Comparison of ENCODE assay signal across 17 cellular contexts in genomic region chr6:165636415-165637048, GRCh38. TPM values are rescaled to one million over a fixed set of nuclear protein-coding genes. Genes with fewer than 3 reads are reported as not detected.
A peak's percentile ranks its signal among the peaks of the same experiment; 100 is the strongest.
DNase-seq lines count a peak whose midpoint lies in the region; ATAC-seq and TF ChIP-seq lines count a peak whose summit lies in the region.
"Had no signal": no experiment of that assay in that cellular context is flagged by ENCODE, and none has a peak within 500 bp of the region (broad histone marks: within the 10 kb centered on the region; RNA-seq: fewer than 3 reads in every experiment).

No MANE protein-coding gene starts in this region.

- ATAC-seq in GM21360 (IDR thresholded peaks at IDR 0.05; ENCODE audit: unreplicated experiment) = no peak
- ATAC-seq: body of pancreas had no signal

- H3K4me3 Mint-ChIP-seq in H9 = peak overlapping the region in 1 of 2 experiments; percentile 36; a peak in 3 of 5 replicates
- H3K4me3 Mint-ChIP-seq in progenitor cell of endocrine pancreas (ENCODE audit: low read depth) = no peak overlapping the region
- H3K4me3 Mint-ChIP-seq: activated CD4-positive, alpha-beta T cell treated with anti-CD3 and anti-CD28 coated beads, Interleukin-2, amount 10 ng/mL, durations not matched to agents 7 days and 5 days; activated naive CD4-positive, alpha-beta T cell treated with anti-CD3 and anti-CD28 coated beads for 36 hours had no signal

- H3K9me2 ChIP-seq in MM.1S (replicated peaks; ENCODE audit: insufficient read depth, low read length) = no peaks in the 10 kb centered on the region

- H3K14ac ChIP-seq in H9 (ENCODE audit: insufficient read depth, low read length) = no peak overlapping the region

- no peak overlapping the region for H3T11ph ChIP-seq in H9 (ENCODE audit: low read length)

- H2AFZ ChIP-seq in H9 (ENCODE audit: low read length) (no peak overlapping the region), MM.1S (ENCODE audit: low read length) (no peak overlapping the region)

- H2BK5ac ChIP-seq in H9 (ENCODE audit: insufficient read length, low read length) = no peak overlapping the region

- peak; percentile 42 for DNase-seq in H9
- DNase-seq in brain microvascular endothelial cell = peak; percentile 65
- DNase-seq in iPS DF 6.9 (ENCODE audit: low read depth, low spot score) = peak; percentile 18
- DNase-seq in progenitor cell of endocrine pancreas (ENCODE audit: low spot score, unreplicated experiment) = no peak
- DNase-seq in Ammon's horn (ENCODE audit: low spot score) = no peak
- DNase-seq in effector memory CD4-positive, alpha-beta T cell = no peak
- DNase-seq in MM.1S = no peak
- DNase-seq: activated CD4-positive, alpha-beta T cell treated with anti-CD3 and anti-CD28 coated beads, Interleukin-2, amount 10 ng/mL, durations not matched to agents 7 days and 5 days; activated naive CD4-positive, alpha-beta T cell treated with anti-CD3 and anti-CD28 coated beads for 36 hours; body of pancreas; GDM1; HCEC 1CT; NCI-H2081 treated with DMSO at 0.1 percent for 48 hours; NCI-H526; right cardiac atrium had no signal

- H3K27me3 ChIP-seq in H9 (ENCODE audit: insufficient read depth, low read length) = no peaks in the 10 kb centered on the region
- H3K27me3 ChIP-seq in brain microvascular endothelial cell (replicated peaks) = no peaks in the 10 kb centered on the region
- H3K27me3 ChIP-seq in iPS DF 6.9 (ENCODE audit: control insufficient read depth, insufficient read depth, low read length) = no peaks in the 10 kb centered on the region
- no peaks in the 10 kb centered on the region for H3K27me3 ChIP-seq in effector memory CD4-positive, alpha-beta T cell (replicated peaks; ENCODE audit: control insufficient read depth, insufficient read depth, low read length, poor library complexity, severe bottlenecking)
- H3K27me3 ChIP-seq in MM.1S (replicated peaks; ENCODE audit: insufficient read depth, low read length) = no peaks in the 10 kb centered on the region
- H3K27me3 ChIP-seq: body of pancreas had no signal

- H4K20me1 ChIP-seq in H9 (ENCODE audit: control insufficient read depth, insufficient read depth, insufficient read length) (no peaks in the 10 kb centered on the region), MM.1S (ENCODE audit: insufficient read depth, low read length) (no peaks in the 10 kb centered on the region)

- no peak overlapping the region for H2AK5ac ChIP-seq in H9 (ENCODE audit: insufficient read length, low read length)

- H3K23me2 ChIP-seq in H9 (ENCODE audit: insufficient read length, low read depth, low read length, poor library complexity, severe bottlenecking) = no peaks in the 10 kb centered on the region

- no peak overlapping the region for H3K18ac ChIP-seq in H9 (ENCODE audit: insufficient read length, low read depth, low read length)

- no peak overlapping the region for H4K8ac ChIP-seq in H9 (replicated peaks; ENCODE audit: insufficient read length, low read depth, low read length)

- TF ChIP-seq CTCF in H9 (conservative IDR thresholded peaks at IDR 0.05) = no peak
- no peak for TF ChIP-seq CTCF in brain microvascular endothelial cell (IDR thresholded peaks at IDR 0.05; ENCODE audit: low read depth, low read length, missing control alignments)
- no peak for TF ChIP-seq CTCF in progenitor cell of endocrine pancreas (IDR thresholded peaks at IDR 0.05; ENCODE audit: unreplicated experiment)
- no peak for TF ChIP-seq CTCF in MM.1S (IDR thresholded peaks at IDR 0.05; ENCODE audit: low read length)

- H3K4ac ChIP-seq in H9 (ENCODE audit: low read depth, low read length) = no peak overlapping the region

- H3K9me3 ChIP-seq in H9 (ENCODE audit: control insufficient read depth, low read depth, low read length) = no peaks in the 10 kb centered on the region
- H3K9me3 ChIP-seq in iPS DF 6.9 (ENCODE audit: control insufficient read depth, insufficient read depth, low read length) = no peaks in the 10 kb centered on the region
- H3K9me3 ChIP-seq in effector memory CD4-positive, alpha-beta T cell (ENCODE audit: control insufficient read depth, low read length) = no peaks in the 10 kb centered on the region
- H3K9me3 ChIP-seq in MM.1S (replicated peaks; ENCODE audit: insufficient read depth, low read length) = no peaks in the 10 kb centered on the region
- H3K9me3 ChIP-seq: body of pancreas had no signal

- H3K4me1 ChIP-seq in H9 (ENCODE audit: insufficient read depth, low read length) = peaks cover 9% of the 10 kb centered on the region; the same call in 1 of the 2 replicates
- peaks cover 5% of the 10 kb centered on the region; the same call in 1 of the 2 replicates for H3K4me1 ChIP-seq in iPS DF 6.9 (ENCODE audit: control insufficient read depth, insufficient read depth, low read length)
- no peaks in the 10 kb centered on the region for H3K4me1 ChIP-seq in effector memory CD4-positive, alpha-beta T cell (ENCODE audit: control insufficient read depth, insufficient read depth, low read length, poor library complexity, severe bottlenecking)
- no peaks in the 10 kb centered on the region for H3K4me1 ChIP-seq in MM.1S (ENCODE audit: low read length)
- H3K4me1 ChIP-seq: body of pancreas had no signal

- H3K9ac ChIP-seq in H9 (ENCODE audit: extremely low read depth, insufficient read length, low read length) = no peak overlapping the region
- H3K9ac ChIP-seq in MM.1S (ENCODE audit: low read length) = no peak overlapping the region

- H3K36me3 Mint-ChIP-seq in H9 (ENCODE audit: insufficient read depth in 1 of 3, low read depth in 3 of 3) (no peaks in the 10 kb centered on the region), progenitor cell of endocrine pancreas (ENCODE audit: insufficient read depth) (no peaks in the 10 kb centered on the region)

- H4K5ac ChIP-seq in H9 (ENCODE audit: insufficient read length, low read depth, low read length) = no peak overlapping the region

- H3K9me3 Mint-ChIP-seq in H9 (no peaks in the 10 kb centered on the region), progenitor cell of endocrine pancreas (ENCODE audit: low read depth) (no peaks in the 10 kb centered on the region)
- H3K9me3 Mint-ChIP-seq: activated CD4-positive, alpha-beta T cell treated with anti-CD3 and anti-CD28 coated beads, Interleukin-2, amount 10 ng/mL, durations not matched to agents 7 days and 5 days; activated naive CD4-positive, alpha-beta T cell treated with anti-CD3 and anti-CD28 coated beads for 36 hours had no signal

- no peaks in the 10 kb centered on the region for H3F3A ChIP-seq in MM.1S (ENCODE audit: insufficient read depth, low read length)

- H3K27ac ChIP-seq in H9 (ENCODE audit: insufficient read length, low read depth, low read length) (peak overlapping the region; percentile 15), brain microvascular endothelial cell (peak overlapping the region; percentile 81), iPS DF 6.9 (ENCODE audit: low read length) (no peak overlapping the region), MM.1S (ENCODE audit: low read length) (no peak overlapping the region)
- no peak overlapping the region for H3K27ac ChIP-seq in effector memory CD4-positive, alpha-beta T cell (ENCODE audit: insufficient read depth, low read length, poor library complexity, severe bottlenecking)
- H3K27ac ChIP-seq: body of pancreas had no signal

- H3K27me3 Mint-ChIP-seq in H9 (ENCODE audit: low read depth) = peaks cover 11% of the 10 kb centered on the region
- no peaks in the 10 kb centered on the region for H3K27me3 Mint-ChIP-seq in progenitor cell of endocrine pancreas

- H3K4me2 ChIP-seq in H9 (ENCODE audit: insufficient read depth, insufficient read length, low read length) (peak overlapping the region; percentile 42), MM.1S (ENCODE audit: low read depth, low read length) (no peak overlapping the region)

- H3K79me1 ChIP-seq in H9 (ENCODE audit: insufficient read depth, low read depth, low read length, poor library complexity, severe bottlenecking) = no peaks in the 10 kb centered on the region

- in situ Hi-C loops in brain microvascular endothelial cell (cut with HindIII; ENCODE audit: low pct_ligation_motif_present, low sequenced_read_pairs) = no loop called here

- H3K56ac ChIP-seq in H9 (ENCODE audit: insufficient read length, low read depth, low read length) = no peak overlapping the region

- H3K36me3 ChIP-seq in brain microvascular endothelial cell (replicated peaks) (no peaks in the 10 kb centered on the region), iPS DF 6.9 (ENCODE audit: control insufficient read depth, insufficient read depth, low read length) (no peaks in the 10 kb centered on the region), MM.1S (replicated peaks; ENCODE audit: insufficient read depth, low read length) (no peaks in the 10 kb centered on the region)
- H3K36me3 ChIP-seq in effector memory CD4-positive, alpha-beta T cell (ENCODE audit: control insufficient read depth, insufficient read depth, low read length) = no peaks in the 10 kb centered on the region

- H2BK12ac ChIP-seq in H9 (ENCODE audit: insufficient read length, low read depth, low read length) = no peak overlapping the region

- H3K79me2 ChIP-seq in H9 (ENCODE audit: insufficient read depth, low read length) (no peaks in the 10 kb centered on the region), MM.1S (ENCODE audit: low read length) (no peaks in the 10 kb centered on the region)

- WGBS in H9 (ENCODE audit: extremely low coverage, insufficient read length, low lambda C conversion rate) = no CpG with 5 or more reads among the region's 6 CpGs
- no CpG with 5 or more reads among the region's 6 CpGs for WGBS in iPS DF 6.9 (ENCODE audit: insufficient coverage, insufficient read length)

- H3K4me3 ChIP-seq in brain microvascular endothelial cell (ENCODE audit: low read depth, low read length) (no peak overlapping the region), iPS DF 6.9 (ENCODE audit: low read length) (no peak overlapping the region), MM.1S (ENCODE audit: low read length) (no peak overlapping the region)
- H3K4me3 ChIP-seq in effector memory CD4-positive, alpha-beta T cell (ENCODE audit: insufficient read depth, low read depth, low read length, poor library complexity, severe bottlenecking) = no peak overlapping the region
- H3K4me3 ChIP-seq: body of pancreas, lung had no signal

- no peak overlapping the region for H2BK20ac ChIP-seq in H9 (ENCODE audit: low read depth, low read length, poor library complexity, severe bottlenecking)

- no peak overlapping the region for H2BK120ac ChIP-seq in H9 (ENCODE audit: low read depth, low read length, poor library complexity, severe bottlenecking)

- H3K4me1 Mint-ChIP-seq in H9 (peaks cover 38 to 48% of the 10 kb centered on the region in 2 experiments), progenitor cell of endocrine pancreas (ENCODE audit: low read depth) (peaks cover 29% of the 10 kb centered on the region)

- H3K23ac ChIP-seq in H9 (ENCODE audit: insufficient read length, low read depth, low read length) = no peak overlapping the region

- H4K91ac ChIP-seq in H9 (ENCODE audit: insufficient read length, low read depth, low read length) = no peak overlapping the region

- H2BK15ac ChIP-seq in H9 (ENCODE audit: low read depth, low read length) = no peak overlapping the region

- peak overlapping the region in 2 of 3 experiments; percentile 94 to 95; a peak in 5 of 7 replicates for H3K27ac Mint-ChIP-seq in H9
- peak overlapping the region; percentile 35 for H3K27ac Mint-ChIP-seq in progenitor cell of endocrine pancreas
- H3K27ac Mint-ChIP-seq: activated CD4-positive, alpha-beta T cell treated with anti-CD3 and anti-CD28 coated beads, Interleukin-2, amount 10 ng/mL, durations not matched to agents 7 days and 5 days; activated naive CD4-positive, alpha-beta T cell treated with anti-CD3 and anti-CD28 coated beads for 36 hours had no signal

RNA-seq across cellular contexts. Expression of gene PDE10A, which starts 26.5 kb away (rescaled TPM):
- 0.31 and 0.44 TPM in 2 replicates for total RNA-seq in H9 (2021)
- total RNA-seq in progenitor cell of endocrine pancreas = 14.4 and 17.8 TPM in 2 replicates
- total RNA-seq: activated CD4-positive, alpha-beta T cell treated with anti-CD3 and anti-CD28 coated beads, Interleukin-2, amount 10 ng/mL, durations not matched to agents 7 days and 5 days; activated naive CD4-positive, alpha-beta T cell treated with anti-CD3 and anti-CD28 coated beads for 36 hours had no signal

Comparison
In these comparisons a context has a peak if more than half of its experiments do, and no peak if none do; other contexts are left out.
1. DNase-seq: peak in H9 (single experiment), brain microvascular endothelial cell (single experiment) and iPS DF 6.9 (single experiment); none in progenitor cell of endocrine pancreas (single experiment), Ammon's horn (single experiment), effector memory CD4-positive, alpha-beta T cell (0 of 3) and MM.1S (single experiment).
2. H3K27ac ChIP-seq: peak in H9 (single experiment) and brain microvascular endothelial cell (single experiment); none in iPS DF 6.9 (single experiment), effector memory CD4-positive, alpha-beta T cell (single experiment) and MM.1S (single experiment).
3. RNA of gene PDE10A, which starts 26.5 kb away (total RNA-seq): 14.4 to 17.8 TPM in progenitor cell of endocrine pancreas; 0.31 to 0.44 TPM in H9; every median in the first group is over 10 times any median in the second.